In the genomic region with DNA sequence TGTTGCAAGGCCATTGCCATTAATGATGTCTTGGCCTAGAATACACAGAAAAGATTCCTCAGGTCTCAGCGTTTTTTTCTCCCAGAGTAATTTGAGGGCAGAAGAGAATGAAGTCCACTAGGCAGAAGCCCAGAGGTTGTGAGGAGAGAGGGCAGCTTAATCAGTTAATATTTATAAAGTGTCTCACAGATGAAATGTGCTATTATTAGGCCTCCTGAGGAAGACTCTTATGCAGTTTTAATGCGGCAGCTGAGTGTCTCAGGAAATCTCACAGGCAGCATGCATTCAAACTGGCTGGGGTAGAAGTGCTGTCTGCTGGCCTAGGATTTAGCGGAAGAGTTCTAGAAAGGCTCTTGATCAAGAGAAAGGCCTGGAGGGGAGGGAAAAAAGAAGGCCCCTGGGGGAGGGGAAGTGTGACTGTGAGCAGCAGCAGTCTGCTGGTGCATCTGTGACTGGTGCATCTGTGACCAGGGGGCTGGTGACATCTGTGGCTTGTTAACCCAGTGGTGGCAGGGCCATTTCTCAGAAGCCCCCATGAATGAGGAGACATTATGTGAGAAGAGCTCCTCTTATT, we compare ENCODE assay signal across 1 cellular context.
TF ChIP-seq lines count a peak whose summit lies in the region.

No MANE protein-coding gene starts in this region.

TF ChIP-seq in GM23338, 12 proteins besides CTCF, POLR2A, EP300 and RAD21 (continued from another document):
- TF ChIP-seq, protein P1, sequence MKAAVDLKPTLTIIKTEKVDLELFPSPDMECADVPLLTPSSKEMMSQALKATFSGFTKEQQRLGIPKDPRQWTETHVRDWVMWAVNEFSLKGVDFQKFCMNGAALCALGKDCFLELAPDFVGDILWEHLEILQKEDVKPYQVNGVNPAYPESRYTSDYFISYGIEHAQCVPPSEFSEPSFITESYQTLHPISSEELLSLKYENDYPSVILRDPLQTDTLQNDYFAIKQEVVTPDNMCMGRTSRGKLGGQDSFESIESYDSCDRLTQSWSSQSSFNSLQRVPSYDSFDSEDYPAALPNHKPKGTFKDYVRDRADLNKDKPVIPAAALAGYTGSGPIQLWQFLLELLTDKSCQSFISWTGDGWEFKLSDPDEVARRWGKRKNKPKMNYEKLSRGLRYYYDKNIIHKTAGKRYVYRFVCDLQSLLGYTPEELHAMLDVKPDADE (IDR thresholded peaks at IDR 0.05): no peak
